11 cellular contexts compared by ENCODE assay signal in the genomic region with DNA sequence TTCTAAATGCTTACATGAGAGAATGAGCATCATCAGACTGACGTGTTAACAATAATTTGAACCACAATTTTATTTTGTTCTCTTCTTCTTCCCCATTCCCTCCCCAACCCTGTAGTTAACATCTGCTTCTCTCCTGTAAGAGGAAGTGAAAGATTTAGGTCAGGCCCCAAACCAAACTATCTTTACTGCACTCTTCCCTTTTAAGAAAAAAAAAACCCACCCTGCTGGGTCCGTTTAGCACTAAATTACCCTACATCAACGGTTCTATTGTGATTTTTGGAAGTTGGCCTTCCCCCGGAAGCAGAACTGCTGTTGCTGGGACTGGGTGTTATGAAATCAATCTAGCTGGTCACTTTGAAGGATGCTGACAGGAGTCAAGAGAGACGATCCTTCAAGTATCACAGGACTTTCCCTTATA. TPM values are rescaled to one million over a fixed set of nuclear protein-coding genes. Genes with fewer than 3 reads are reported as not detected.
A peak's percentile ranks its signal among the peaks of the same experiment; 100 is the strongest.
DNase-seq lines count a peak whose midpoint lies in the region; ATAC-seq and TF ChIP-seq lines count a peak whose summit lies in the region.
"Had no signal": no experiment of that assay in that cellular context is flagged by ENCODE, and none has a peak within 500 bp of the region (broad histone marks: within the 10 kb centered on the region; RNA-seq: fewer than 3 reads in every experiment).

No MANE protein-coding gene starts in this region.

- H3K27me3 ChIP-seq in foreskin keratinocyte: no peaks in the 10 kb centered on the region

- H3K9me3 Mint-ChIP-seq in dendritic cell treated with granulocyte-macrophage colony-stimulating factor and Interleukin-4, amounts not matched to agents 40 ng/mL and 50 ng/mL, for 4 days: peaks cover 7% of the 10 kb centered on the region

- H3K27me3 Mint-ChIP-seq in dendritic cell treated with granulocyte-macrophage colony-stimulating factor and Interleukin-4, amounts not matched to agents 40 ng/mL and 50 ng/mL, for 4 days: peaks cover under 1% of the 10 kb centered on the region

- TF ChIP-seq CTCF in GM12865 (IDR thresholded peaks at IDR 0.05; ENCODE audit: insufficient read depth, low read depth, low read length, missing control alignments): no peak
- no peak for TF ChIP-seq CTCF in coronary artery (IDR thresholded peaks at IDR 0.05)
- TF ChIP-seq CTCF in foreskin keratinocyte (conservative IDR thresholded peaks at IDR 0.05): no peak

- peak overlapping the region; percentile 32 for H3K27ac Mint-ChIP-seq in dendritic cell treated with granulocyte-macrophage colony-stimulating factor and Interleukin-4, amounts not matched to agents 40 ng/mL and 50 ng/mL, for 4 days

- H3K4me1 Mint-ChIP-seq in dendritic cell treated with granulocyte-macrophage colony-stimulating factor and Interleukin-4, amounts not matched to agents 40 ng/mL and 50 ng/mL, for 4 days (ENCODE audit: low read depth): peaks cover 15% of the 10 kb centered on the region

- H3K4me3 Mint-ChIP-seq in dendritic cell treated with granulocyte-macrophage colony-stimulating factor and Interleukin-4, amounts not matched to agents 40 ng/mL and 50 ng/mL, for 4 days: no peak overlapping the region

- H3K4me3 ChIP-seq in GM12865 (ENCODE audit: low read depth, low read length) (no peak overlapping the region), coronary artery (no peak overlapping the region)

- H3K4me1 ChIP-seq in foreskin keratinocyte: peaks cover 20% of the 10 kb centered on the region

- ATAC-seq in GM21390 (IDR thresholded peaks at IDR 0.05; ENCODE audit: unreplicated experiment) (peak; percentile 92), HG03378 (IDR thresholded peaks at IDR 0.05; ENCODE audit: unreplicated experiment) (peak; percentile 93), foreskin keratinocyte (no peak)

- H3K27ac ChIP-seq in coronary artery (peak overlapping the region in 1 of 2 donors; percentile 40), foreskin keratinocyte (no peak overlapping the region)

- peak; percentile 79 for DNase-seq in GM12865 (ENCODE audit: low read depth)
- no peak for DNase-seq in coronary artery (ENCODE audit: low spot score)
- DNase-seq in foreskin keratinocyte: no peak
- no peak for DNase-seq in A172 (ENCODE audit: low spot score)
- no peak for DNase-seq in NCI-H2029 (lab: John Stamatoyannopoulos, UW)
- DNase-seq: activated naive CD4-positive, alpha-beta T cell treated with Interleukin-2 at 50 U/mL for 16 hours; DMS153; NCI-H526 had no signal

- intact Hi-C loops in dendritic cell treated with granulocyte-macrophage colony-stimulating factor and Interleukin-4, amounts not matched to agents 40 ng/mL and 50 ng/mL, for 4 days (cut with micrococcal nuclease): loop anchor here (2.0 kb wide), 2 partner anchors 36 to 48 kb away; no protein-coding TSS in a partner anchor

- no peaks in the 10 kb centered on the region for H3K36me3 Mint-ChIP-seq in dendritic cell treated with granulocyte-macrophage colony-stimulating factor and Interleukin-4, amounts not matched to agents 40 ng/mL and 50 ng/mL, for 4 days (ENCODE audit: low read depth)

RNA-seq across cellular contexts. Expression of gene NFKBIZ, which starts 49.4 kb away (rescaled TPM):
- 15.1 and 15.9 TPM in 2 replicates for total RNA-seq in foreskin keratinocyte
- 2.3 and 2.4 TPM in 2 replicates for polyA plus RNA-seq in foreskin keratinocyte
- total RNA-seq in A172 (2014; rRNA removed; shearing (Covaris generic)): 1.8 and 7.5 TPM in 2 replicates
